26 cellular contexts compared by ENCODE assay signal in the genomic region with DNA sequence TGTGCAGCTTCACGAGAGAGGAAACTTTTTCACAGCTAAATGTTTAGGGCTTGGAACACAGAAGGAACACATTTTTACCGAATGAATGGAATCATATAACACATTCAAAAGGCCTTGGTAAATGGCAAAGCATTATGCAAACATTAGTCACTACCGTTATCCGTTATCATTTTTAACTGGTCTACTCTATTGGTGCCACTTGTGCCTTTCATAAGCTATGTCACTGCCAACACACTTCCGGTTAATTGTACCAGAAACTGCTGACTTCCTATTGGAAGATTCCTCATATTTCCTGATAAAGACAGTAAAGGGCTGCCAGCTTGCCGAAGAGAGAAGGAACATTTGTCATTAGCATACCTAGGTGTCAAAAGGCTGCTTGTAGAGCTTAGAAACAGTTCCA.
DNase-seq lines count a peak whose midpoint lies in the region; ATAC-seq and TF ChIP-seq lines count a peak whose summit lies in the region.
"Had no signal": no experiment of that assay in that cellular context is flagged by ENCODE, and none has a peak within 500 bp of the region (broad histone marks: within the 10 kb centered on the region; RNA-seq: fewer than 3 reads in every experiment).

No MANE protein-coding gene starts in this region.

- TF ChIP-seq EP300 in tibial nerve (IDR thresholded peaks at IDR 0.05) = no peak

- DNase-seq in COLO829 (ENCODE audit: low spot score) = peak; percentile 23
- peak; percentile 15 for DNase-seq in NCI-H1436 (lab: John Stamatoyannopoulos, UW)
- DNase-seq in SK-N-MC (ENCODE audit: low read depth, low spot score) = no peak
- peak; percentile 87 for DNase-seq in dermis microvascular lymphatic vessel endothelial cell (ENCODE audit: low read depth in 2 of 2)
- no peak for DNase-seq in cortex of kidney (lab: John Stamatoyannopoulos, UW)
- DNase-seq in activated T-cell treated with anti-CD3 and anti-CD28 coated beads for 4 hours = no peak
- DNase-seq in tibial nerve (ENCODE audit: low spot score in 2 of 2) = no peak
- DNase-seq: activated CD4-positive, alpha-beta T cell treated with anti-CD3 and anti-CD28 coated beads, Interleukin-2, amount 10 ng/mL, durations not matched to agents 24 days and 14 days; activated CD8-positive, alpha-beta memory T cell treated with anti-CD3 and anti-CD28 coated beads, Interleukin-2, amount 10 ng/mL, durations not matched to agents 7 days and 5 days; activated naive CD4-positive, alpha-beta T cell treated with Interleukin-2 at 50 U/mL for 16 hours; Caco-2; effector memory CD4-positive, alpha-beta T cell; foreskin melanocyte; kidney glomerular epithelial cell; mammary epithelial cell; NCI-H1694 treated with DMSO at 0.1 percent for 48 hours; NCI-H226; NCI-H748 treated with DMSO at 0.1 percent for 48 hours; nephron progenitor cell; RPMI8226; stimulated activated CD4-positive, alpha-beta T cell treated with anti-CD3 and anti-CD28 coated beads, Interleukin-4, amount 100 ng/mL, for 4 hours; T-helper 2 cell had no signal

- no peak for ATAC-seq in HG03439 (IDR thresholded peaks at IDR 0.05; ENCODE audit: unreplicated experiment)
- ATAC-seq: activated CD8-positive, alpha-beta memory T cell treated with anti-CD3 and anti-CD28 coated beads, Interleukin-2, amount 10 ng/mL, durations not matched to agents 7 days and 5 days; sciatic nerve; stimulated activated memory B cell treated with anti-CD40 and anti-IgM and Interleukin-4, amounts not matched to agents 10 μg/mL and 1 μg/mL and 100 μg/mL, for 72 hours had no signal

- WGBS in tibial nerve, 2 donors = 73 to 78% methylated on average over 6 of the region's 6 CpGs

- H3K27me3 ChIP-seq in tibial nerve = no peaks in the 10 kb centered on the region
- H3K27me3 ChIP-seq: BLaER1 had no signal

- H3K36me3 ChIP-seq in SK-N-MC (ENCODE audit: insufficient read depth, low read length) = no peaks in the 10 kb centered on the region
- H3K36me3 ChIP-seq in tibial nerve = no peaks in the 10 kb centered on the region

- no peak for TF ChIP-seq POLR2A in tibial nerve (IDR thresholded peaks at IDR 0.05)

- H3K4me1 ChIP-seq in tibial nerve = no peaks in the 10 kb centered on the region
- H3K4me1 ChIP-seq: BLaER1, Caco-2 had no signal

- no peak for TF ChIP-seq CTCF in tibial nerve (IDR thresholded peaks at IDR 0.05)

- peak overlapping the region; percentile 41; the same call in 1 of the 2 replicates for H3K4me3 ChIP-seq in SK-N-MC
- no peak overlapping the region for H3K4me3 ChIP-seq in tibial nerve
- H3K4me3 ChIP-seq: BLaER1 had no signal

- H3K9ac ChIP-seq in SK-N-MC (ENCODE audit: insufficient read length) = no peak overlapping the region
- H3K9ac ChIP-seq: BLaER1 had no signal

- H3K27ac ChIP-seq in SK-N-MC = peak overlapping the region; percentile 82
- H3K27ac ChIP-seq in tibial nerve = no peak overlapping the region
- H3K27ac ChIP-seq: BLaER1 had no signal

- no peaks in the 10 kb centered on the region for H3K9me3 ChIP-seq in SK-N-MC (ENCODE audit: low read depth, low read length)
- H3K9me3 ChIP-seq in tibial nerve = no peaks in the 10 kb centered on the region
- H3K9me3 ChIP-seq: BLaER1, Caco-2 had no signal

Comparison
In these comparisons a context has a peak if more than half of its experiments do, and no peak if none do; other contexts are left out.
1. DNase-seq: peak in COLO829 (single experiment), NCI-H1436 (single experiment) and dermis microvascular lymphatic vessel endothelial cell (2 of 2); none in SK-N-MC (single experiment), cortex of kidney (single experiment), activated T-cell treated with anti-CD3 and anti-CD28 coated beads for 4 hours (single experiment) and tibial nerve (0 of 2).